In genomic region chr22:25111579-25112517, GRCh38 we compare ENCODE assay signal across 8 cellular contexts.
DNase-seq lines count a peak whose midpoint lies in the region; ATAC-seq and TF ChIP-seq lines count a peak whose summit lies in the region.

No MANE protein-coding gene starts in this region.

- no peak overlapping the region for H2BK120ac ChIP-seq in neuronal stem cell (ENCODE audit: low read depth, low read length)

- in situ Hi-C loops in GM23248 (cut with MboI), result no loop called here

- peak overlapping the region; percentile 16 for H2BK15ac ChIP-seq in neuronal stem cell (ENCODE audit: low read length)

- H3K36me3 ChIP-seq in GM23248 (ENCODE audit: low read depth) (no peaks in the 10 kb centered on the region), SK-N-SH (replicated peaks in 1 of 2; ENCODE audit: control insufficient read depth in 1 of 2, insufficient read depth in 2 of 2, low read length in 1 of 2) (no peaks in the 10 kb centered on the region), neuronal stem cell (replicated peaks in 1 of 2; ENCODE audit: control insufficient read depth in 2 of 2, insufficient read depth in 2 of 2, low read length in 2 of 2) (no peaks in the 10 kb centered on the region)

- no peak overlapping the region for H3K4ac ChIP-seq in neuronal stem cell (ENCODE audit: low read length)

- no peak for TF ChIP-seq CTCF in SK-N-SH (IDR thresholded peaks at IDR 0.05)

- no peak for TF ChIP-seq RAD21 in SK-N-SH (IDR thresholded peaks at IDR 0.05; ENCODE audit: low read length)

- H3K9me3 ChIP-seq in GM23248 (ENCODE audit: low read depth), result no peaks in the 10 kb centered on the region
- H3K9me3 ChIP-seq in SK-N-SH, result no peaks in the 10 kb centered on the region
- no peaks in the 10 kb centered on the region for H3K9me3 ChIP-seq in neuronal stem cell (replicated peaks in 1 of 2; ENCODE audit: control insufficient read depth in 2 of 2, insufficient read depth in 1 of 2, low read depth in 1 of 2, low read length in 2 of 2)

- no peak overlapping the region for H2AK5ac ChIP-seq in neuronal stem cell (ENCODE audit: low read depth, low read length)

- H2AFZ ChIP-seq in GM23248, result peak overlapping the region; percentile 63; the same call in 1 of the 2 replicates
- H2AFZ ChIP-seq in SK-N-SH (ENCODE audit: low read depth), result peak overlapping the region; percentile 16; the same call in 1 of the 2 replicates
- H2AFZ ChIP-seq in neuronal stem cell (ENCODE audit: low read length), result peak overlapping the region; percentile 84

- H3K9me2 ChIP-seq in GM23248 (ENCODE audit: insufficient read depth) (no peaks in the 10 kb centered on the region), SK-N-SH (no peaks in the 10 kb centered on the region)

- peak overlapping the region; percentile 59 for H3K4me3 ChIP-seq in GM23248
- peak overlapping the region; percentile 52 to 65 for H3K4me3 ChIP-seq in SK-N-SH (ENCODE audit: low read depth in 2 of 2, low read length in 1 of 2)
- peak overlapping the region; percentile 59 to 84 for H3K4me3 ChIP-seq in neuronal stem cell (ENCODE audit: low read length in 2 of 2)

- WGBS in GM23248 (ENCODE audit: low coverage in 1 of 2, low lambda C conversion rate in 2 of 2, missing lambda C conversion rate in 2 of 2), 2 experiments, result 42 to 61% methylated on average over 23 to 31 of the region's 35 CpGs
- WGBS in SK-N-SH (ENCODE audit: low lambda C conversion rate), result 86% methylated on average over 22 of the region's 35 CpGs
- no CpG with 5 or more reads among the region's 35 CpGs for WGBS in neuronal stem cell (ENCODE audit: extremely low coverage in 2 of 2, insufficient read length in 2 of 2, insufficient replicate concordance in 1 of 2), 2 donors

- CTCF ChIA-PET in SK-N-SH (lab: Yijun Ruan, JAX), result interaction anchor here (0.8 to 3.4 kb wide), 26 partner anchors 11 to 661 kb away, joined by 3 to 26 read pairs (median 5); no protein-coding TSS in a partner anchor

- H3K79me1 ChIP-seq in neuronal stem cell (ENCODE audit: low read depth, low read length), result no peaks in the 10 kb centered on the region

- POLR2A ChIA-PET in SK-N-SH (lab: Yijun Ruan, JAX), result no interaction called here

- peak; percentile 7 for DNase-seq in GM23248
- peak; percentile 51 for DNase-seq in SK-N-SH
- DNase-seq in germinal center (ENCODE audit: low spot score), result peak; percentile 14
- no peak for DNase-seq in neuronal stem cell (ENCODE audit: low spot score)
- DNase-seq in GM19240 (ENCODE audit: insufficient read length, low spot score), result no peak
- DNase-seq in NCI-H146 treated with DMSO at 0.1 percent for 48 hours (lab: John Stamatoyannopoulos, UW; ENCODE audit: unreplicated experiment), result no peak

- H3K9ac ChIP-seq in GM23248 (peak overlapping the region; percentile 51; the same call in 1 of the 2 replicates), SK-N-SH (peak overlapping the region; percentile 49; the same call in 1 of the 2 replicates), neuronal stem cell (ENCODE audit: low read depth, low read length, poor library complexity) (peak overlapping the region; percentile 82)

- H3K18ac ChIP-seq in neuronal stem cell (ENCODE audit: low read length), result peak overlapping the region; percentile 73

- no peak overlapping the region for H4K8ac ChIP-seq in neuronal stem cell (ENCODE audit: low read depth, low read length)

- TF ChIP-seq EP300 in SK-N-SH (IDR thresholded peaks at IDR 0.05; ENCODE audit: borderline replicate concordance in 1 of 2, low read depth in 1 of 2, low read length in 1 of 2), result no peak

- H3K4me2 ChIP-seq in GM23248 (ENCODE audit: unreplicated experiment), result peak overlapping the region; percentile 72
- peak overlapping the region; percentile 94 for H3K4me2 ChIP-seq in SK-N-SH
- H3K4me2 ChIP-seq in neuronal stem cell (ENCODE audit: insufficient read depth, low read length, poor library complexity, severe bottlenecking), result peak overlapping the region; percentile 100

- H4K91ac ChIP-seq in neuronal stem cell (ENCODE audit: low read depth, low read length, poor library complexity), result no peak overlapping the region

- no peak overlapping the region for H3K23ac ChIP-seq in neuronal stem cell (ENCODE audit: low read depth, low read length, poor library complexity)

- H2BK5ac ChIP-seq in neuronal stem cell (ENCODE audit: low read length), result no peak overlapping the region

- H4K20me1 ChIP-seq in GM23248 (ENCODE audit: insufficient read depth), result no peaks in the 10 kb centered on the region
- H4K20me1 ChIP-seq in SK-N-SH (ENCODE audit: insufficient read depth), result peaks cover 19% of the 10 kb centered on the region

- no peak overlapping the region for H2BK12ac ChIP-seq in neuronal stem cell (ENCODE audit: low read length)

- ATAC-seq in HG03108 (IDR thresholded peaks at IDR 0.05; ENCODE audit: unreplicated experiment) (no peak), GM21367 (IDR thresholded peaks at IDR 0.05; ENCODE audit: unreplicated experiment) (no peak)

- no peaks in the 10 kb centered on the region for H3F3A ChIP-seq in GM23248 (ENCODE audit: insufficient read depth)
- no peaks in the 10 kb centered on the region for H3F3A ChIP-seq in SK-N-SH (replicated peaks; ENCODE audit: insufficient read depth)

- H3K79me2 ChIP-seq in GM23248 (ENCODE audit: insufficient read depth) (no peaks in the 10 kb centered on the region), SK-N-SH (ENCODE audit: insufficient read depth) (no peaks in the 10 kb centered on the region)

- no peaks in the 10 kb centered on the region; the same call in 1 of the 2 replicates for H3K27me3 ChIP-seq in GM23248 (replicated peaks; ENCODE audit: insufficient read depth)
- no peaks in the 10 kb centered on the region for H3K27me3 ChIP-seq in SK-N-SH (ENCODE audit: insufficient read depth)
- H3K27me3 ChIP-seq in neuronal stem cell (ENCODE audit: control insufficient read depth in 3 of 3, insufficient read depth in 3 of 3, low read depth in 1 of 3, low read length in 3 of 3), result no peaks in the 10 kb centered on the region

- H3K14ac ChIP-seq in neuronal stem cell (ENCODE audit: low read length), result no peak overlapping the region

- H3K4me1 ChIP-seq in GM23248 (ENCODE audit: insufficient read depth), result no peaks in the 10 kb centered on the region
- H3K4me1 ChIP-seq in SK-N-SH (ENCODE audit: control insufficient read depth in 1 of 2, insufficient read depth in 2 of 2, low read depth in 1 of 2, low read length in 1 of 2), result peaks cover 0 to 14% of the 10 kb centered on the region in 2 experiments; a peak in 1 of 4 replicates
- peaks cover 23 to 24% of the 10 kb centered on the region in 2 donors for H3K4me1 ChIP-seq in neuronal stem cell (ENCODE audit: control insufficient read depth in 2 of 2, insufficient read depth in 1 of 2, low read depth in 1 of 2, low read length in 2 of 2)

- no peak overlapping the region for H3K27ac ChIP-seq in GM23248
- peak overlapping the region in 1 of 2 experiments; percentile 74; a peak in 1 of 4 replicates for H3K27ac ChIP-seq in SK-N-SH (ENCODE audit: low read depth in 2 of 2, low read length in 1 of 2)
- H3K27ac ChIP-seq in neuronal stem cell (replicated peaks; ENCODE audit: low read length), result peak overlapping the region; percentile 41

TF ChIP-seq in SK-N-SH, 30 proteins besides CTCF, POLR2A, EP300 and RAD21 (continues in another document):
- TF ChIP-seq FOXJ3 (CRISPR knock-in tag; IDR thresholded peaks at IDR 0.05) (no peak), MEF2A (IDR thresholded peaks at IDR 0.05; ENCODE audit: borderline replicate concordance, low read depth) (no peak), REST (IDR thresholded peaks at IDR 0.05; ENCODE audit: low read depth, low read length) (no peak), GABPA (IDR thresholded peaks at IDR 0.05; ENCODE audit: low read depth) (no peak), SIN3A (IDR thresholded peaks at IDR 0.05; ENCODE audit: borderline replicate concordance, low read depth, low read length) (no peak), USF2 (IDR thresholded peaks at IDR 0.05; ENCODE audit: borderline replicate concordance, low read depth, low read length) (no peak), TAF1 (IDR thresholded peaks at IDR 0.05; ENCODE audit: borderline replicate concordance, low read depth, low read length) (no peak), ELF1 (IDR thresholded peaks at IDR 0.05) (no peak), RFX5 (IDR thresholded peaks at IDR 0.05; ENCODE audit: low read length) (no peak), CHD2 (IDR thresholded peaks at IDR 0.05; ENCODE audit: low read length, partially characterized antibody) (no peak), MAX (IDR thresholded peaks at IDR 0.05; ENCODE audit: low read depth) (no peak)

Comparison
In these comparisons a context has a peak if more than half of its experiments do, and no peak if none do; other contexts are left out.
1. DNase-seq: peak in GM23248 (single experiment), SK-N-SH (single experiment) and germinal center (single experiment); none in neuronal stem cell (single experiment), GM19240 (single experiment) and NCI-H146 treated with DMSO at 0.1 percent for 48 hours (single experiment).
2. H2AFZ ChIP-seq: peak in every context shown above with its lines; median percentile 84 in neuronal stem cell; 63 in GM23248; 16 in SK-N-SH.
3. Peak in every context shown above with its lines, with median percentiles within 50 percentile points of each other: H3K4me2 ChIP-seq, H3K4me3 ChIP-seq and H3K9ac ChIP-seq.